ENCODE assay signal across 13 cellular contexts in the genomic region with DNA sequence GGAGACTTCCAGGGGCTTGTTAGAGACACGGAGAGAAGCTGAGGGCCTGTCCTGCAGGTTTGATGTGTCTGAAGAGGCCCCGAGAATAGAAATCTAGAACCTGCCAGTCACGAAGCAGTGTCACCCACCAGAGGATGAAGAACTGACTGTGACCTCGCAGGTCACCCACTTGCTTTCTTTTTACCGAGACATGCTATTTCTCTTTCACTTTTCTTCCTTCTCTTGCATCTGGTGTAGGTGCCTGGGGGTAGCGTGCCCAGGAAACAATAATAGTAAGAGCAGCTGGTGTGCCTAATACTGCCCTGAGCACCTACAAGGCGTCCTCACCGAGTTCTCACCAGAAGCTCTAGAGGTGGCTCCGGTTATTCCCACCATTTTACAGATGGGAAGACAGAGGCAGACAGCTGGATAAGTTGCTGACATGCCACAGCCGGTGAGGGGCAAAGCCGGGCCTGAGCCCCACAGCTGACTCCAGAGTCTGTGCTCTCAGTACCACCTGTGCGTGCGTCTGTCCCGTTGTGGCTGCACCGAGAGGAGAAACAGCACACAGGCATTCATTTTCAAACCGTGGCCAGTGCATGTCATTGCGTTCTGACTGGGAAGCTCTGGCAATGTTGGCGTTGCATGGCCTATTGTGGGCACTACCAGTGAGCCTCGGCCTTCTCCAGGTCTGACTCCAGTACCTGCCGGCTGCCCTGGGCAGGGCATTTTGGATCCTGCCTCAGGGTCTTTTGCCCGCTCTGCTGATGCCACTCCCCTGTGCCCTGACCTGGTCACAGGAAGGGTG. TPM values are rescaled to one million over a fixed set of nuclear protein-coding genes. Genes with fewer than 3 reads are reported as not detected.
DNase-seq lines count a peak whose midpoint lies in the region; ATAC-seq and TF ChIP-seq lines count a peak whose summit lies in the region.
"Had no signal": no experiment of that assay in that cellular context is flagged by ENCODE, and none has a peak within 500 bp of the region (broad histone marks: within the 10 kb centered on the region; RNA-seq: fewer than 3 reads in every experiment).

No MANE protein-coding gene starts in this region.

- intact Hi-C loops in PC-3 (cut with micrococcal nuclease), result loop anchor here (5.0 kb wide), 1 partner anchor 55 kb away; no protein-coding TSS in a partner anchor

- H3K36me3 ChIP-seq in PC-3 (ENCODE audit: low read depth, low read length), result no peaks in the 10 kb centered on the region
- no peaks in the 10 kb centered on the region for H3K36me3 ChIP-seq in stomach smooth muscle (ENCODE audit: control insufficient read depth in 2 of 2, insufficient read depth in 2 of 2, low read length in 2 of 2)

- peaks cover 4% of the 10 kb centered on the region; the same call in 1 of the 2 replicates for H4K20me1 ChIP-seq in PC-3 (ENCODE audit: low read length)

- POLR2A ChIA-PET in PC-3 (lab: Charles Lee; ENCODE audit: unreplicated experiment), result no interaction called here

- peaks cover 83% of the 10 kb centered on the region for H3K79me2 ChIP-seq in PC-3 (ENCODE audit: low read length)

- ATAC-seq in PC-3, result no peak
- ATAC-seq: naive thymus-derived CD8-positive, alpha-beta T cell; stimulated activated effector memory CD8-positive, alpha-beta T cell treated with anti-CD3 and anti-CD28 coated beads, Interleukin-12 subunit alpha, Interleukin-12 subunit beta, amount 100 ng/mL, for 72 hours had no signal

- no peaks in the 10 kb centered on the region for H3K9me3 ChIP-seq in PC-3 (ENCODE audit: low read length)
- no peaks in the 10 kb centered on the region for H3K9me3 ChIP-seq in stomach smooth muscle (ENCODE audit: control insufficient read depth in 2 of 2, low read length in 2 of 2)

- H3K27me3 ChIP-seq in PC-3 (ENCODE audit: low read length) (no peaks in the 10 kb centered on the region), layer of hippocampus (ENCODE audit: control insufficient read depth, insufficient read depth, low read length) (no peaks in the 10 kb centered on the region), stomach smooth muscle (ENCODE audit: control insufficient read depth in 1 of 2, insufficient read depth in 2 of 2, low read length in 2 of 2) (no peaks in the 10 kb centered on the region)

- DNase-seq in GM19238 (ENCODE audit: insufficient read length, low spot score) (peak; percentile 41), PC-3 (no peak), D341Med (ENCODE audit: low spot score) (no peak), G401 (ENCODE audit: low spot score) (no peak)
- no peak for DNase-seq in NK-92 treated with Interleukin-12 subunit alpha and Interleukin-12 subunit beta, amount 100 ng/mL, for 24 hours (lab: John Stamatoyannopoulos, UW)
- DNase-seq: activated CD4-positive, alpha-beta T cell treated with anti-CD3 and anti-CD28 coated beads for 48 hours; activated gamma-delta T cell; CD4-positive, alpha-beta memory T cell; H9; naive thymus-derived CD8-positive, alpha-beta T cell had no signal

- H3K9me2 ChIP-seq in PC-3 (replicated peaks; ENCODE audit: low read length), result no peaks in the 10 kb centered on the region

- no peak for TF ChIP-seq CTCF in PC-3 (conservative IDR thresholded peaks at IDR 0.05; ENCODE audit: low read depth, low read length)

- CTCF ChIA-PET in PC-3 (lab: Charles Lee), result no interaction called here

- peak overlapping the region; percentile 98 for H3K4me2 ChIP-seq in PC-3 (ENCODE audit: low read length)

- in situ Hi-C loops in G401 (cut with HindIII; ENCODE audit: low sequenced_read_pairs), result no loop called here

- no peak overlapping the region for H2AFZ ChIP-seq in PC-3 (ENCODE audit: low read length)

- peak overlapping the region; percentile 81 for H3K27ac ChIP-seq in PC-3 (ENCODE audit: low read length)
- H3K27ac ChIP-seq in layer of hippocampus (ENCODE audit: low read depth, low read length), result peak overlapping the region; percentile 91
- peak overlapping the region; percentile 18 for H3K27ac ChIP-seq in stomach smooth muscle (ENCODE audit: low read length)

- H3K4me3 ChIP-seq in PC-3 (ENCODE audit: low read length), result no peak overlapping the region
- H3K4me3 ChIP-seq in stomach smooth muscle (ENCODE audit: low read length in 2 of 2), result peak overlapping the region in 1 of 2 donors; percentile 15

- BruUV-seq in PC-3 (replicated peaks; lab: Mats Ljungman, UMichigan), result no TSS peak

- H3K9ac ChIP-seq in PC-3 (ENCODE audit: low read length), result no peak overlapping the region
- no peak overlapping the region for H3K9ac ChIP-seq in stomach smooth muscle (ENCODE audit: low read length in 2 of 2)

- H3K4me1 ChIP-seq in PC-3 (ENCODE audit: insufficient read depth, low read length), result peaks cover 99% of the 10 kb centered on the region
- H3K4me1 ChIP-seq in stomach smooth muscle (ENCODE audit: control insufficient read depth, insufficient read depth, low read length), result peaks cover 90% of the 10 kb centered on the region

- peaks cover 6% of the 10 kb centered on the region for H3F3A ChIP-seq in PC-3 (ENCODE audit: low read length, unreplicated experiment)

RNA-seq across cellular contexts. Expression of a gene that starts 7.8 kb away (rescaled TPM):
- total RNA-seq in PC-3 (2014; rRNA removed), result 12.7 and 17.0 TPM in 2 replicates
- 26.6 and 29.9 TPM in 2 replicates for total RNA-seq in G401 (2014; rRNA removed; shearing (Covaris generic))
- total RNA-seq: CD4-positive, alpha-beta memory T cell; naive thymus-derived CD8-positive, alpha-beta T cell had no signal

Comparison
In these comparisons a context has a peak if more than half of its experiments do, and no peak if none do; other contexts are left out.
1. H3K27ac ChIP-seq: peak in every context shown above with its lines; median percentile 91 in layer of hippocampus; 81 in PC-3; 18 in stomach smooth muscle.